8 cellular contexts compared by ENCODE assay signal in genomic region chr10:79243211-79244067, GRCh38.
DNase-seq lines count a peak whose midpoint lies in the region; ATAC-seq and TF ChIP-seq lines count a peak whose summit lies in the region.

No MANE protein-coding gene starts in this region.

- peaks cover 36 to 60% (median 49%) of the 10 kb centered on the region in 4 donors for H3K4me1 Mint-ChIP-seq in CD4-positive, alpha-beta memory T cell
- H3K4me1 Mint-ChIP-seq in chondrocyte (ENCODE audit: low read depth) (peaks cover 62% of the 10 kb centered on the region), memory B cell (peaks cover 48% of the 10 kb centered on the region)

- TF ChIP-seq CTCF in chondrocyte (IDR thresholded peaks at IDR 0.05) = no peak

- intact Hi-C loops in CD4-positive, alpha-beta memory T cell (cut with micrococcal nuclease) = loop anchor here (1.0 to 10.0 kb wide), 4 partner anchors 43 to 201 kb away; partner anchors contain the start of genes PPIF and ZCCHC24

- H3K27ac ChIP-seq in CD4-positive, alpha-beta memory T cell (ENCODE audit: low read depth, low read length) = peak overlapping the region; percentile 39

- H3K36me3 Mint-ChIP-seq in CD4-positive, alpha-beta memory T cell = no peaks in the 10 kb centered on the region
- H3K36me3 Mint-ChIP-seq in chondrocyte (ENCODE audit: low read depth) (no peaks in the 10 kb centered on the region), memory B cell (no peaks in the 10 kb centered on the region)

- DNase-seq in CD4-positive, alpha-beta memory T cell = peak; percentile 50 to 71 (median 61)
- peak; percentile 71 for DNase-seq in activated CD4-positive, CD25-positive, alpha-beta regulatory T cell treated with anti-CD3 and anti-CD28 coated beads, Interleukin-2, amount 50 U/mL, for 72 hours
- DNase-seq in chondrocyte (ENCODE audit: low spot score) (no peak), memory B cell (ENCODE audit: low spot score in 2 of 2) (peak; percentile 67 to 72), NCI-H345 (lab: John Stamatoyannopoulos, UW) (no peak)
- peak; percentile 50 to 65 for DNase-seq in stimulated activated CD8-positive, alpha-beta memory T cell treated with anti-CD3 and anti-CD28 coated beads, Interleukin-2, amount 100 ng/mL, for 48 hours (ENCODE audit: low read depth in 2 of 2)

- H3K4me3 Mint-ChIP-seq in CD4-positive, alpha-beta memory T cell = peak overlapping the region; percentile 73 to 87 (median 84)
- peak overlapping the region; percentile 57 for H3K4me3 Mint-ChIP-seq in chondrocyte (ENCODE audit: unreplicated experiment)
- H3K4me3 Mint-ChIP-seq in memory B cell = peak overlapping the region; percentile 87

- no peaks in the 10 kb centered on the region for H3K27me3 ChIP-seq in CD4-positive, alpha-beta memory T cell (ENCODE audit: insufficient read depth, low read length)

- POLR2A ChIA-PET in CD4-positive, alpha-beta memory T cell (lab: Charles Lee; ENCODE audit: partially characterized antibody) = interaction anchor here (1.6 kb wide), 1 partner anchor 91 kb away, joined by 4 read pairs; no protein-coding TSS in a partner anchor

- H3K4me3 ChIP-seq in CD4-positive, alpha-beta memory T cell (ENCODE audit: low read length in 2 of 2) = peak overlapping the region in 1 of 2 donors; percentile 57

- peaks cover 0 to 2% (median 0%) of the 10 kb centered on the region in 8 donors for H3K9me3 Mint-ChIP-seq in CD4-positive, alpha-beta memory T cell
- H3K9me3 Mint-ChIP-seq in chondrocyte (ENCODE audit: low read depth) = no peaks in the 10 kb centered on the region
- no peaks in the 10 kb centered on the region for H3K9me3 Mint-ChIP-seq in memory B cell

- peak; percentile 52 for ATAC-seq in GM19395 (IDR thresholded peaks at IDR 0.05; ENCODE audit: unreplicated experiment)
- ATAC-seq in HG03521 (IDR thresholded peaks at IDR 0.05; ENCODE audit: unreplicated experiment) = peak; percentile 53
- peak; percentile 68 for ATAC-seq in memory B cell (ENCODE audit: low read depth)

- no peaks in the 10 kb centered on the region for H3K9me3 ChIP-seq in CD4-positive, alpha-beta memory T cell (ENCODE audit: control insufficient read depth in 1 of 2, low read length in 2 of 2)

- no peaks in the 10 kb centered on the region for H3K27me3 Mint-ChIP-seq in CD4-positive, alpha-beta memory T cell
- H3K27me3 Mint-ChIP-seq in chondrocyte (ENCODE audit: low read depth) (no peaks in the 10 kb centered on the region), memory B cell (no peaks in the 10 kb centered on the region)

- H3K36me3 ChIP-seq in CD4-positive, alpha-beta memory T cell (ENCODE audit: insufficient read depth, low read length) = no peaks in the 10 kb centered on the region

- CTCF ChIA-PET in CD4-positive, alpha-beta memory T cell (lab: Charles Lee; ENCODE audit: partially characterized antibody) = no interaction called here

- H3K4me1 ChIP-seq in CD4-positive, alpha-beta memory T cell (ENCODE audit: insufficient read depth, low read length) = peaks cover 57% of the 10 kb centered on the region

- H3K27ac Mint-ChIP-seq in CD4-positive, alpha-beta memory T cell = peak overlapping the region in 6 of 7 donors; percentile 66 to 93 (median 89)
- H3K27ac Mint-ChIP-seq in chondrocyte (ENCODE audit: unreplicated experiment) (no peak overlapping the region), memory B cell (peak overlapping the region; percentile 97)

Comparison
In these comparisons a context has a peak if more than half of its experiments do, and no peak if none do; other contexts are left out.
1. DNase-seq: peak in CD4-positive, alpha-beta memory T cell (5 of 5), activated CD4-positive, CD25-positive, alpha-beta regulatory T cell treated with anti-CD3 and anti-CD28 coated beads, Interleukin-2, amount 50 U/mL, for 72 hours (single experiment), memory B cell (2 of 2) and stimulated activated CD8-positive, alpha-beta memory T cell treated with anti-CD3 and anti-CD28 coated beads, Interleukin-2, amount 100 ng/mL, for 48 hours (2 of 2); none in chondrocyte (single experiment) and NCI-H345 (single experiment).
2. Peak in every context shown above with its lines, with median percentiles within 50 percentile points of each other: H3K4me3 Mint-ChIP-seq and ATAC-seq.